8 cellular contexts compared by ENCODE assay signal in the genomic region with DNA sequence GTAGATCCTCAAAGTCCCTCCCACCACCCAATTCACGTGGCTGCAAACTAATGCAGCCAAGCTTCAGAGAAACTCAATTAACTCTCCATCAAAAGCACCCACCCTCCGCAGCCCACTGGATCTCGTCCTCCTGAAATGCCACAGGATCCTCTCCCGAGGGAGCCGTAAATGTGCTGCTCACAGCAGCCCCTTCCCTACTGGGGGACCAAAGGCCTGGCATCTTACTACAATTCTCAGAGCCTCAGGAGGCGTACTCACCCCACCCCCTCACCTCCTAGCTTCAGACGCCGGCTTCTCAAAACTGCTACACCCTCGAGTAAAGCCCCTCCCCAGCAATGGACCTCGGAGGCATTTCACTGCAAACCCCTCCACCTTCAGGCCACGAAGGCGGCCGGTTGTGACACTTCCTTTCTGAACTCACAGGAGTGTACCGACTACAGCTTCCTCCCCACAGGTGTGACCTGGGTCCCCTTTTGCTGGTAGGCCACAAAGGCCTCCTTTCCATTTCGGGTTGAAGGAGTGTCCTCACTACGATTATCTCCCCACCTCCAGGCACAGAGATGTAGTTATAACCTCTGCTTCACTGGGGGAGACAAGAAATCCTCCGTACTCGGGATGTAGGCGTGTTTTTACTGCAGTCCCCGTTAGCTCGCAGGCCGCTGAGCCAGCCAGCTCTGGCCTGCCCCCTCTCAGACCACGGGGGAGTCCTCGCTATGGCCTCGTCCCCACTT. TPM values are rescaled to one million over a fixed set of nuclear protein-coding genes. Genes with fewer than 3 reads are reported as not detected.
A peak's percentile ranks its signal among the peaks of the same experiment; 100 is the strongest.
DNase-seq lines count a peak whose midpoint lies in the region; ATAC-seq and TF ChIP-seq lines count a peak whose summit lies in the region.

No MANE protein-coding gene starts in this region.

- CTCF ChIA-PET in Panc1 (lab: Charles Lee) = no interaction called here

- H3K9me3 ChIP-seq in CD4-positive, CD25-positive, alpha-beta regulatory T cell (ENCODE audit: control insufficient read depth in 2 of 2, low read length in 2 of 2) = no peaks in the 10 kb centered on the region
- H3K9me3 ChIP-seq in Panc1 (ENCODE audit: control insufficient read depth, insufficient read depth, low read depth, low read length) (no peaks in the 10 kb centered on the region), thymus (ENCODE audit: control insufficient read depth) (no peaks in the 10 kb centered on the region)

- intact Hi-C loops in Panc1 (cut with micrococcal nuclease; ENCODE audit: unreplicated experiment) = no loop called here

- no peaks in the 10 kb centered on the region for H3K27me3 Mint-ChIP-seq in CD4-positive, CD25-positive, alpha-beta regulatory T cell
- no peaks in the 10 kb centered on the region for H3K27me3 Mint-ChIP-seq in osteocyte (ENCODE audit: unreplicated experiment)

- peaks cover 15% of the 10 kb centered on the region for H3K36me3 Mint-ChIP-seq in CD4-positive, CD25-positive, alpha-beta regulatory T cell
- peaks cover 10% of the 10 kb centered on the region for H3K36me3 Mint-ChIP-seq in osteocyte (ENCODE audit: unreplicated experiment)

- under 1% methylated on average over 25 of the region's 25 CpGs for WGBS in thymus

- peak overlapping the region; percentile 95 to 97 (median 96) for H3K4me3 Mint-ChIP-seq in CD4-positive, CD25-positive, alpha-beta regulatory T cell
- peak overlapping the region; percentile 92 for H3K4me3 Mint-ChIP-seq in osteocyte (ENCODE audit: unreplicated experiment)

- POLR2A ChIA-PET in Panc1 (lab: Charles Lee) = no interaction called here

- peak; percentile 60 to 63 for ATAC-seq in CD4-positive, CD25-positive, alpha-beta regulatory T cell (ENCODE audit: low read depth in 2 of 2)
- ATAC-seq in GM19351 (IDR thresholded peaks at IDR 0.05; ENCODE audit: unreplicated experiment) (peak; percentile 34), HG03460 (IDR thresholded peaks at IDR 0.05; ENCODE audit: unreplicated experiment) (peak; percentile 30), Panc1 (peak; percentile 66)

- in situ Hi-C loops in Panc1 (cut with HindIII; ENCODE audit: low pct_unique_long_range_greater_than_20kb, low sequenced_read_pairs) = no loop called here

- H3K36me3 ChIP-seq in CD4-positive, CD25-positive, alpha-beta regulatory T cell (ENCODE audit: control insufficient read depth, insufficient read depth, low read length) = peaks cover 8% of the 10 kb centered on the region
- H3K36me3 ChIP-seq in Panc1 (ENCODE audit: control insufficient read depth, insufficient read depth, low read length) (peaks cover 3% of the 10 kb centered on the region), thymus (ENCODE audit: control insufficient read depth, insufficient read depth) (peaks cover 3% of the 10 kb centered on the region)

- no peaks in the 10 kb centered on the region for H3K9me3 Mint-ChIP-seq in CD4-positive, CD25-positive, alpha-beta regulatory T cell
- H3K9me3 Mint-ChIP-seq in osteocyte (ENCODE audit: unreplicated experiment) = no peaks in the 10 kb centered on the region

- H3K4me1 ChIP-seq in CD4-positive, CD25-positive, alpha-beta regulatory T cell (ENCODE audit: control insufficient read depth, insufficient read depth, low read length, poor library complexity, severe bottlenecking) = peaks cover 62% of the 10 kb centered on the region
- H3K4me1 ChIP-seq in Panc1 (ENCODE audit: control insufficient read depth, insufficient read depth, low read length) (peaks cover 23% of the 10 kb centered on the region), thymus (ENCODE audit: control insufficient read depth, insufficient read depth, low read length) (peaks cover 21% of the 10 kb centered on the region)

- TF ChIP-seq CTCF in Panc1 (IDR thresholded peaks at IDR 0.05) (no peak), foreskin fibroblast (IDR thresholded peaks at IDR 0.05; ENCODE audit: low read depth, low read length) (no peak), osteocyte (IDR thresholded peaks at IDR 0.05) (no peak)

- BruUV-seq in Panc1 (replicated peaks; lab: Mats Ljungman, UMichigan) = no TSS peak

- H3K27ac Mint-ChIP-seq in CD4-positive, CD25-positive, alpha-beta regulatory T cell = peak overlapping the region; percentile 98 to 100 (median 99)
- H3K27ac Mint-ChIP-seq in osteocyte (ENCODE audit: unreplicated experiment) = peak overlapping the region; percentile 99

- H3K27ac ChIP-seq in CD4-positive, CD25-positive, alpha-beta regulatory T cell (ENCODE audit: insufficient read depth, low read length, poor library complexity, severe bottlenecking) = peak overlapping the region; percentile 100
- H3K27ac ChIP-seq in Panc1 (ENCODE audit: low read length) (peak overlapping the region; percentile 97), thymus (ENCODE audit: low read depth) (peak overlapping the region; percentile 99)

- peak overlapping the region; percentile 90 for H3K4me3 ChIP-seq in CD4-positive, CD25-positive, alpha-beta regulatory T cell (ENCODE audit: low read depth, low read length)
- peak overlapping the region; percentile 93 to 99 for H3K4me3 ChIP-seq in Panc1 (ENCODE audit: low read depth in 2 of 2, low read length in 2 of 2)
- H3K4me3 ChIP-seq in foreskin fibroblast (ENCODE audit: low read depth in 1 of 2, low read length in 2 of 2) = peak overlapping the region; percentile 79 to 87
- peak overlapping the region; percentile 91 for H3K4me3 ChIP-seq in thymus (ENCODE audit: low read length)

- H3K4me1 Mint-ChIP-seq in CD4-positive, CD25-positive, alpha-beta regulatory T cell = peaks cover 32 to 55% (median 47%) of the 10 kb centered on the region in 4 donors
- H3K4me1 Mint-ChIP-seq in osteocyte (ENCODE audit: unreplicated experiment) = peaks cover 52% of the 10 kb centered on the region

- no peaks in the 10 kb centered on the region for H3K27me3 ChIP-seq in CD4-positive, CD25-positive, alpha-beta regulatory T cell (ENCODE audit: control insufficient read depth, insufficient read depth, low read length)
- H3K27me3 ChIP-seq in Panc1 (ENCODE audit: control insufficient read depth, insufficient read depth, low read length) (no peaks in the 10 kb centered on the region), thymus (ENCODE audit: control insufficient read depth, insufficient read depth) (no peaks in the 10 kb centered on the region)

- peak; percentile 60 to 86 (median 78) for DNase-seq in CD4-positive, CD25-positive, alpha-beta regulatory T cell
- DNase-seq in Panc1 (ENCODE audit: low read depth, low spot score) (no peak), foreskin fibroblast (peak in 1 of 2 donors; percentile 33), osteocyte (ENCODE audit: extremely low spot score, unreplicated experiment) (peak; percentile 63)
- DNase-seq in activated T-helper 9 cell treated with anti-CD3 and anti-CD28 coated beads, Interleukin-2, amount 50 U/mL, for 16 hours (ENCODE audit: low read depth) = peak; percentile 41

RNA-seq across cellular contexts. Expression of a gene that starts 0.7 kb away (rescaled TPM):
- 246 TPM for total RNA-seq in CD4-positive, CD25-positive, alpha-beta regulatory T cell
- polyA plus RNA-seq in CD4-positive, CD25-positive, alpha-beta regulatory T cell = 100 to 1,000 TPM; 175 to 398 (median 338) TPM
- total RNA-seq in Panc1 (2021; ENCODE audit: unreplicated experiment) = 217 TPM
- 273 TPM for polyA plus RNA-seq in Panc1 (2012; ENCODE audit: insufficient read length)
- 164 and 180 TPM in 2 replicates for total RNA-seq in osteocyte
- 238 TPM for polyA plus RNA-seq in thymus

RNA-seq across cellular contexts. Expression of a gene that starts 0.7 kb away (rescaled TPM):
- total RNA-seq in CD4-positive, CD25-positive, alpha-beta regulatory T cell = 128 TPM
- polyA plus RNA-seq in CD4-positive, CD25-positive, alpha-beta regulatory T cell = 10 to 100 TPM; 46.6 to 58.0 (median 53.3) TPM
- total RNA-seq in Panc1 (2021; ENCODE audit: unreplicated experiment) = 100 TPM
- 45.0 TPM for polyA plus RNA-seq in Panc1 (2012; ENCODE audit: insufficient read length)
- 85.5 and 97.3 TPM in 2 replicates for total RNA-seq in osteocyte
- polyA plus RNA-seq in thymus = 24.8 TPM

RNA-seq across cellular contexts. Expression of a gene that starts 35.2 kb away (rescaled TPM):
- total RNA-seq in CD4-positive, CD25-positive, alpha-beta regulatory T cell = 21.2 TPM
- 10 to 100 TPM; 22.3 to 32.6 (median 25.4) TPM for polyA plus RNA-seq in CD4-positive, CD25-positive, alpha-beta regulatory T cell
- total RNA-seq in Panc1 (2021; ENCODE audit: unreplicated experiment) = 44.9 TPM
- 32.6 TPM for polyA plus RNA-seq in Panc1 (2012; ENCODE audit: insufficient read length)
- total RNA-seq in osteocyte = 26.0 and 29.4 TPM in 2 replicates
- polyA plus RNA-seq in thymus = 25.5 TPM

RNA-seq across cellular contexts. Expression of a gene that starts 35.2 kb away (rescaled TPM):
- total RNA-seq in CD4-positive, CD25-positive, alpha-beta regulatory T cell = 48.8 TPM
- 100 to 1,000 TPM; 295 to 378 (median 363) TPM for polyA plus RNA-seq in CD4-positive, CD25-positive, alpha-beta regulatory T cell
- total RNA-seq in Panc1 (2021; ENCODE audit: unreplicated experiment) (319 TPM), osteocyte (110 and 116 TPM in 2 replicates)
- polyA plus RNA-seq in Panc1 (2012; ENCODE audit: insufficient read length) = 767 TPM
- polyA plus RNA-seq in thymus = 296 TPM

RNA-seq across cellular contexts. Expression of a gene that starts 48.3 kb away (rescaled TPM):
- 21.8 TPM for total RNA-seq in CD4-positive, CD25-positive, alpha-beta regulatory T cell
- polyA plus RNA-seq in CD4-positive, CD25-positive, alpha-beta regulatory T cell = 1 to 10 TPM in 1 of 4 donors, under 1 TPM in 3; 0.11 to 1.2 (median 0.34) TPM
- total RNA-seq in Panc1 (2021; ENCODE audit: unreplicated experiment) (17.6 TPM), osteocyte (1.8 and 1.9 TPM in 2 replicates)
- 28.9 TPM for polyA plus RNA-seq in Panc1 (2012; ENCODE audit: insufficient read length)
- polyA plus RNA-seq in thymus = 4.4 TPM
